18 cellular contexts compared by ENCODE assay signal in genomic region chr3:81483046-81483445, GRCh38.
DNase-seq lines count a peak whose midpoint lies in the region; ATAC-seq, FAIRE-seq and TF ChIP-seq lines count a peak whose summit lies in the region.
"Had no signal": no experiment of that assay in that cellular context is flagged by ENCODE, and none has a peak within 500 bp of the region (broad histone marks: within the 10 kb centered on the region; RNA-seq: fewer than 3 reads in every experiment).

No MANE protein-coding gene starts in this region.

- H2BK12ac ChIP-seq in H1 (ENCODE audit: low read depth, low read length), result no peak overlapping the region

- intact Hi-C loops in left cardiac atrium (cut with DNase I) (no loop called here), gastrocnemius medialis (cut with DNase I; ENCODE audit: low total_unique reads) (no loop called here), MCF 10A (cut with micrococcal nuclease) (no loop called here)

- H3K23ac ChIP-seq in H1 (ENCODE audit: insufficient read length), result no peak overlapping the region

- no peak overlapping the region for H3K9ac ChIP-seq in H1 (replicated peaks in 1 of 4; ENCODE audit: extremely low read depth in 1 of 4, low read depth in 3 of 4, low read length in 3 of 4)

- no peak for TF ChIP-seq CTCF in right atrium auricular region (IDR thresholded peaks at IDR 0.05)
- TF ChIP-seq CTCF in H1 (IDR thresholded peaks at IDR 0.05; ENCODE audit: control extremely low read depth in 1 of 3, insufficient read depth in 1 of 3, low read depth in 1 of 3, low read length in 3 of 3), result no peak
- no peak for TF ChIP-seq CTCF in gastrocnemius medialis (IDR thresholded peaks at IDR 0.05 in 4 of 5, conservative IDR thresholded peaks at IDR 0.05 in 1 of 5)
- no peak for TF ChIP-seq CTCF in MCF 10A (IDR thresholded peaks at IDR 0.05; ENCODE audit: unreplicated experiment)

- H2AFZ ChIP-seq in H1 (ENCODE audit: low read length), result 0 out of 2 replicates have a peak overlapping the region, but pooled peaks have one; percentile 37

- H3K4me1 Mint-ChIP-seq in MCF 10A (ENCODE audit: insufficient read depth, unreplicated experiment), result no peaks in the 10 kb centered on the region
- H3K4me1 Mint-ChIP-seq: CD4-positive, alpha-beta memory T cell; H9 had no signal

- no peaks in the 10 kb centered on the region for H3K79me2 ChIP-seq in H1 (ENCODE audit: control insufficient read depth in 1 of 2, insufficient read depth in 2 of 2, low read length in 2 of 2)

- no peak overlapping the region for H3K4me3 Mint-ChIP-seq in MCF 10A (ENCODE audit: unreplicated experiment)
- H3K4me3 Mint-ChIP-seq: CD4-positive, alpha-beta memory T cell; H9 had no signal

- no peak overlapping the region for H3K18ac ChIP-seq in H1 (ENCODE audit: extremely low read depth, low read length)

- H3K4ac ChIP-seq in H1 (replicated peaks; ENCODE audit: insufficient read length, low read depth, low read length), result no peak overlapping the region

- H2AK5ac ChIP-seq in H1 (ENCODE audit: low read depth, low read length), result no peak overlapping the region

- in situ Hi-C loops in gastrocnemius medialis (cut with MboI; ENCODE audit: low sequenced_read_pairs in 4 of 4), result no loop called here

- ATAC-seq in left cardiac atrium (peak; percentile 23 to 44), gastrocnemius medialis (peak; percentile 14 to 16)
- ATAC-seq: HCT116 had no signal

- POLR2A ChIA-PET in H1 (lab: Charles Lee; ENCODE audit: partially characterized antibody), result no interaction called here
- POLR2A ChIA-PET in MCF 10A (lab: Yijun Ruan, JAX), result no interaction called here

- H3K9me3 ChIP-seq in right atrium auricular region (no peaks in the 10 kb centered on the region), H1 (ENCODE audit: insufficient read depth in 2 of 2, low read depth in 1 of 2, low read length in 1 of 2) (no peaks in the 10 kb centered on the region), gastrocnemius medialis (no peaks in the 10 kb centered on the region)

- H3K14ac ChIP-seq in H1 (ENCODE audit: insufficient read length), result no peak overlapping the region

- no peaks in the 10 kb centered on the region for H3K79me1 ChIP-seq in H1 (ENCODE audit: low read depth, low read length)

- 87% methylated on average over 3 of the region's 3 CpGs; no CpG with 5 or more reads in 1 of the 2 experiments for WGBS in H1 (ENCODE audit: extremely low coverage in 1 of 2, insufficient coverage in 1 of 2, insufficient read length in 1 of 2, insufficient replicate concordance in 2 of 2, low coverage in 1 of 2, low lambda C conversion rate in 2 of 2, missing lambda C conversion rate in 1 of 2), 2 experiments

- no peak overlapping the region for H4K8ac ChIP-seq in H1 (ENCODE audit: extremely low read depth, insufficient read depth, low read length)

- H3K36me3 Mint-ChIP-seq in MCF 10A (ENCODE audit: insufficient read depth, unreplicated experiment), result peaks cover 6% of the 10 kb centered on the region

- no peak for TF ChIP-seq EP300 in H1 (IDR thresholded peaks at IDR 0.05; ENCODE audit: borderline replicate concordance in 1 of 2, low read depth in 2 of 2, low read length in 2 of 2)

- H3K4me2 ChIP-seq in H1 (ENCODE audit: insufficient read depth in 1 of 2, low read depth in 2 of 2, low read length in 2 of 2), result no peak overlapping the region

- H3K56ac ChIP-seq in H1 (replicated peaks; ENCODE audit: insufficient read length, low read depth, low read length), result no peak overlapping the region

- H2BK5ac ChIP-seq in H1 (ENCODE audit: low read depth, low read length), result no peak overlapping the region

- BruUV-seq in MCF 10A (replicated peaks; lab: Mats Ljungman, UMichigan), result no TSS peak

- TF ChIP-seq RAD21 in H1 (IDR thresholded peaks at IDR 0.05 in 1 of 2, conservative IDR thresholded peaks at IDR 0.05 in 1 of 2; ENCODE audit: low read depth in 2 of 2, low read length in 2 of 2), result no peak

- H2BK120ac ChIP-seq in H1 (replicated peaks; ENCODE audit: low read depth, low read length), result no peak overlapping the region

- H3K27me3 Mint-ChIP-seq in MCF 10A (ENCODE audit: insufficient read depth, unreplicated experiment), result no peaks in the 10 kb centered on the region

- no peak overlapping the region for H4K5ac ChIP-seq in H1 (ENCODE audit: insufficient read length, low read depth, low read length)

- no peak overlapping the region for H4K91ac ChIP-seq in H1 (replicated peaks; ENCODE audit: insufficient read length, low read length)

- no peak overlapping the region for H2BK20ac ChIP-seq in H1 (ENCODE audit: low read length)

- no peak for TF ChIP-seq POLR2A in H1 (IDR thresholded peaks at IDR 0.05; ENCODE audit: control extremely low read depth in 1 of 2, low read depth in 2 of 2, low read length in 2 of 2)
- TF ChIP-seq POLR2A in gastrocnemius medialis (IDR thresholded peaks at IDR 0.05), result no peak

- no peaks in the 10 kb centered on the region for H3K27me3 ChIP-seq in right atrium auricular region
- no peaks in the 10 kb centered on the region for H3K27me3 ChIP-seq in H1 (replicated peaks in 1 of 4; ENCODE audit: control insufficient read depth in 3 of 4, extremely low read depth in 1 of 4, insufficient read depth in 3 of 4, low read length in 3 of 4)
- H3K27me3 ChIP-seq in gastrocnemius medialis, result no peaks in the 10 kb centered on the region

- no peaks in the 10 kb centered on the region for H3K9me3 Mint-ChIP-seq in MCF 10A (ENCODE audit: unreplicated experiment)

- peaks cover 0 to 18% of the 10 kb centered on the region in 2 donors for H3K4me1 ChIP-seq in right atrium auricular region
- no peaks in the 10 kb centered on the region for H3K4me1 ChIP-seq in H1 (replicated peaks in 1 of 4; ENCODE audit: control insufficient read depth in 3 of 4, insufficient read depth in 4 of 4, low read length in 3 of 4)
- peaks cover 12 to 15% of the 10 kb centered on the region in 2 donors for H3K4me1 ChIP-seq in gastrocnemius medialis

- no peaks in the 10 kb centered on the region for H3K23me2 ChIP-seq in H1 (ENCODE audit: low read depth, low read length)

- no peaks in the 10 kb centered on the region for H4K20me1 ChIP-seq in H1 (replicated peaks in 1 of 2; ENCODE audit: control insufficient read depth in 1 of 2, insufficient read depth in 2 of 2, low read length in 2 of 2)

- FAIRE-seq in H1 (lab: Jason Lieb, UNC), result no peak
- FAIRE-seq: GM12891, GM18507 had no signal

- H3K27ac ChIP-seq in right atrium auricular region (no peak overlapping the region), H1 (ENCODE audit: low read depth, low read length) (no peak overlapping the region), gastrocnemius medialis (no peak overlapping the region)

- H3K27ac Mint-ChIP-seq in MCF 10A (ENCODE audit: low read depth, unreplicated experiment), result no peak overlapping the region

- no peak overlapping the region for H2BK15ac ChIP-seq in H1 (ENCODE audit: low read length)

- DNase-seq in left cardiac atrium (no peak), right atrium auricular region (ENCODE audit: low spot score) (no peak), H1 (ENCODE audit: low read depth in 1 of 2, low spot score in 2 of 2) (no peak), fibroblast of gingiva (ENCODE audit: low read depth) (peak; percentile 11), gastrocnemius medialis (peak in 1 of 2 donors; percentile 40), MCF 10A (ENCODE audit: unreplicated experiment) (no peak), T1000 (lab: John Stamatoyannopoulos, UW) (no peak)
- DNase-seq: C1 segment of cervical spinal cord; Calu3; CD4-positive, alpha-beta memory T cell; COR-L47; DMS53; DMS79 treated with DMSO at 0.1 percent for 48 hours; GF-D8; H9 had no signal

- no peaks in the 10 kb centered on the region for H3K36me3 ChIP-seq in right atrium auricular region
- no peaks in the 10 kb centered on the region for H3K36me3 ChIP-seq in H1 (ENCODE audit: control insufficient read depth in 2 of 4, insufficient read depth in 4 of 4, low read length in 3 of 4)
- H3K36me3 ChIP-seq in gastrocnemius medialis, result no peaks in the 10 kb centered on the region

- CTCF ChIA-PET in H1 (lab: Charles Lee; ENCODE audit: partially characterized antibody), result no interaction called here
- CTCF ChIA-PET in MCF 10A (lab: Yijun Ruan, JAX), result no interaction called here

- H3K4me3 ChIP-seq in right atrium auricular region (no peak overlapping the region), H1 (ENCODE audit: extremely low read depth in 1 of 4, insufficient read depth in 2 of 4, low read depth in 3 of 4, low read length in 4 of 4) (no peak overlapping the region), gastrocnemius medialis (no peak overlapping the region)

TF ChIP-seq in H1, 55 proteins besides CTCF, POLR2A, EP300 and RAD21:
- no peak for TF ChIP-seq CREB1 (IDR thresholded peaks at IDR 0.05)
- no peak for TF ChIP-seq KDM1A (IDR thresholded peaks at IDR 0.05; ENCODE audit: borderline replicate concordance, low read length)
- TF ChIP-seq POLR2AphosphoS5 (IDR thresholded peaks at IDR 0.05; ENCODE audit: low read depth, low read length), result no peak
TF ChIP-seq in H1: peak in this region for 0.
